8 cellular contexts compared by ENCODE assay signal in the genomic region with DNA sequence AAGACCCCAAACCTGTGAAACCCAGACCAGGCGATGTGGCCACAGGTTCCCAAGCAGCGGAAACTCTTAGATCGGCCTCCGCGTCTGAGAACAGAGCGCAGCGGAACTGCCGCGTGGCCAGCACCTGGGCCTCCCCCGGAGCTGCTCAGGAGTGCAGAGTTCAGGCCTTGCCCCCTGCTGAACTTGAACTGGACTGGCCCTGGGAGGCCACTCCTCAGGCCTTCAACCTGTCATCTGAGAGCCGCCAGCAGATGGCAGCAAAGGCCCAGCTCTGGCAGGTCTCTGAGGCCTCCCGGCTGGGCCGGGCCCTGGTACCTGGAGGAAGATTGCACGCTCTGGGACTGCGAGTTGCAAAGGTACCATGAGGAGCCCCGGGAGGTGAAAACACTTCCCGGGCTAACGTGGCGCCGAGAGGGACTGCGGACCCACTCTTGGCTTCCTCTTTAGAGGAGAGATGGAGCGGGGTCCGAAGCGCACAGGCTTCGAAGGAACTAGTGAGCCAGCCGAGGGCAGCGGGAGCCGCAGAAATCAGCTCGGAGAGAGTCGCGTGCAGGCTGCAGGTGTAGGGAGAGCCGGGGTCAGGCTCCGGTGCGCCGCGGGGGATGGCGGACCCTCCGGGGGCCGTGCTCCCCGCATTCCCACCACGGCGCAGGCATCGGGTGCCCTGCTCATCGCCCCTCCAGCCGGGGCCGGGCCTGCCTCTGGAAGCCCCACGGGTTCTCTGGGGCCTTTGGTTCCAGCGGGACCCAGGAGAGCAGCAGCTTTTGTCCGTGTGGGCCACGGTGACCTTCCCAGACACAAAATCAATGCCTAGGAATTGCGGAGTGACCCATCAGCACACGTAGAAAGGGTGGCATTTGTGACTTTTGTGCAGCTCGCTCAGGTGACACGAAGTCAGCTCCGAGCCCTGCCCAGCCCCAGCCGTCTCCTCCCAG.
DNase-seq lines count a peak whose midpoint lies in the region; ATAC-seq lines count a peak whose summit lies in the region.

No MANE protein-coding gene starts in this region.

- peaks cover 6% of the 10 kb centered on the region for H3K27me3 ChIP-seq in muscle layer of duodenum (ENCODE audit: low read depth, low read length)

- ATAC-seq in GM19452 (IDR thresholded peaks at IDR 0.05; ENCODE audit: unreplicated experiment) (peak; percentile 99), HG03558 (IDR thresholded peaks at IDR 0.05; ENCODE audit: extremely low read depth, unreplicated experiment) (peak; percentile 98), esophagus mucosa (peak; percentile 90)

- H3K4me1 ChIP-seq in muscle layer of duodenum (ENCODE audit: control insufficient read depth in 1 of 2, insufficient read depth in 2 of 2, low read length in 2 of 2): peaks cover 0 to 8% of the 10 kb centered on the region in 2 donors

- DNase-seq in COLO668 (lab: John Stamatoyannopoulos, UW; ENCODE audit: unreplicated experiment): peak; percentile 73
- DNase-seq in NOMO-1 treated with dmso at 0.1 percent for 144 hours (lab: John Stamatoyannopoulos, UW; ENCODE audit: unreplicated experiment): peak; percentile 16
- DNase-seq in activated T-cell treated with anti-CD3 and anti-CD28 coated beads for 48 hours (ENCODE audit: low read depth): peak; percentile 82
- DNase-seq in stimulated activated CD8-positive, alpha-beta memory T cell treated with anti-CD3 and anti-CD28 coated beads, Interleukin-7, amount 100 ng/mL, for 1 hour (ENCODE audit: low read depth in 2 of 2): peak; percentile 71 to 85

- peak overlapping the region; percentile 56 to 63 for H3K4me3 ChIP-seq in muscle layer of duodenum (ENCODE audit: low read depth in 1 of 2, low read length in 2 of 2)

- H3K27ac ChIP-seq in muscle layer of duodenum (ENCODE audit: low read length): no peak overlapping the region

- H3K36me3 ChIP-seq in muscle layer of duodenum (ENCODE audit: control insufficient read depth in 1 of 2, insufficient read depth in 2 of 2, low read length in 2 of 2): no peaks in the 10 kb centered on the region

- peaks cover 0 to 8% of the 10 kb centered on the region in 2 donors for H3K9me3 ChIP-seq in muscle layer of duodenum (ENCODE audit: control insufficient read depth in 1 of 2, low read length in 2 of 2)

Comparison
In these comparisons a context has a peak if more than half of its experiments do, and no peak if none do; other contexts are left out.
1. DNase-seq: peak in every context shown above with its lines; median percentile 82 in activated T-cell treated with anti-CD3 and anti-CD28 coated beads for 48 hours; 78 in stimulated activated CD8-positive, alpha-beta memory T cell treated with anti-CD3 and anti-CD28 coated beads, Interleukin-7, amount 100 ng/mL, for 1 hour; 73 in COLO668; 16 in NOMO-1 treated with dmso at 0.1 percent for 144 hours.